In genomic region chr12:120979862-120980696, GRCh38 we compare ENCODE assay signal across 1 cellular context.
TF ChIP-seq lines count a peak whose summit lies in the region.

No MANE protein-coding gene starts in this region.

TF ChIP-seq in HepG2, 621 proteins besides CTCF, POLR2A, EP300 and RAD21 (continued from another document and continues in another):
- TF ChIP-seq UBTF (CRISPR knock-in tag; IDR thresholded peaks at IDR 0.05) = peak; percentile 72
- no peak for TF ChIP-seq ZKSCAN5 (CRISPR knock-in tag; IDR thresholded peaks at IDR 0.05)
- 0 out of 2 replicates have a peak, but pooled peaks have one; percentile 45 for TF ChIP-seq ZNF761 (CRISPR knock-in tag; conservative IDR thresholded peaks at IDR 0.05)
- no peak for TF ChIP-seq ZNF512 (CRISPR knock-in tag; IDR thresholded peaks at IDR 0.05)
- peak; percentile 76; the same call in 1 of the 2 replicates for TF ChIP-seq HIVEP1 (CRISPR knock-in tag; IDR thresholded peaks at IDR 0.05)
- TF ChIP-seq ZNF75D (CRISPR knock-in tag; IDR thresholded peaks at IDR 0.05; ENCODE audit: borderline replicate concordance) = no peak
- TF ChIP-seq ZFP91 (CRISPR knock-in tag; IDR thresholded peaks at IDR 0.05; ENCODE audit: borderline replicate concordance) = peak; percentile 13; the same call in 1 of the 2 replicates
- TF ChIP-seq HDAC2 (CRISPR knock-in tag; IDR thresholded peaks at IDR 0.05) = peak; percentile 81; the same call in 1 of the 2 replicates
- 0 out of 2 replicates have a peak, but pooled peaks have one; percentile 73 for TF ChIP-seq BRF2 (CRISPR knock-in tag; IDR thresholded peaks at IDR 0.05)
- TF ChIP-seq ZNF720 (CRISPR knock-in tag; IDR thresholded peaks at IDR 0.05) = no peak
- peak; percentile 64; the same call in 1 of the 2 replicates for TF ChIP-seq AKAP8 (CRISPR knock-in tag; IDR thresholded peaks at IDR 0.05)
- TF ChIP-seq YEATS4 (CRISPR knock-in tag; IDR thresholded peaks at IDR 0.05; ENCODE audit: borderline replicate concordance) = 0 out of 2 replicates have a peak, but pooled peaks have one; percentile 54
- peak; percentile 66; the same call in 1 of the 2 replicates for TF ChIP-seq ZNF274 (CRISPR knock-in tag; IDR thresholded peaks at IDR 0.05)
- no peak for TF ChIP-seq NFYB (CRISPR knock-in tag; IDR thresholded peaks at IDR 0.05)
- TF ChIP-seq ZNF616 (CRISPR knock-in tag; IDR thresholded peaks at IDR 0.05; ENCODE audit: low read depth) = 0 out of 2 replicates have a peak, but pooled peaks have one; percentile 51
- TF ChIP-seq ZNF615 (CRISPR knock-in tag; IDR thresholded peaks at IDR 0.05; ENCODE audit: borderline replicate concordance) = 0 out of 2 replicates have a peak, but pooled peaks have one; percentile 77
- no peak; the same call in 1 of the 2 replicates for TF ChIP-seq ZFP36L2 (CRISPR knock-in tag; IDR thresholded peaks at IDR 0.05)
- TF ChIP-seq SMAD3 (CRISPR knock-in tag; IDR thresholded peaks at IDR 0.05) = no peak
- TF ChIP-seq RORA (CRISPR knock-in tag; IDR thresholded peaks at IDR 0.05) = no peak
- TF ChIP-seq DMTF1 (CRISPR knock-in tag; IDR thresholded peaks at IDR 0.05) = no peak
- TF ChIP-seq ZFP36 (IDR thresholded peaks at IDR 0.05; ENCODE audit: borderline replicate concordance, low read depth, low read length, partially characterized antibody) = no peak
- TF ChIP-seq DDIT3 (CRISPR knock-in tag; IDR thresholded peaks at IDR 0.05) = no peak
- peak; percentile 74; the same call in 1 of the 2 replicates for TF ChIP-seq HIC2 (CRISPR knock-in tag; IDR thresholded peaks at IDR 0.05; ENCODE audit: low read depth)
- no peak for TF ChIP-seq ZNF766 (CRISPR knock-in tag; IDR thresholded peaks at IDR 0.05; ENCODE audit: borderline replicate concordance)
- peak; percentile 39; the same call in 1 of the 2 replicates for TF ChIP-seq NR2C2 (CRISPR knock-in tag; IDR thresholded peaks at IDR 0.05; ENCODE audit: borderline replicate concordance)
- TF ChIP-seq NR2F2 (IDR thresholded peaks at IDR 0.05; ENCODE audit: borderline replicate concordance, low read depth) = no peak
- TF ChIP-seq KMT2B (CRISPR knock-in tag; IDR thresholded peaks at IDR 0.05) = peak; percentile 53; the same call in 1 of the 2 replicates
- TF ChIP-seq THRA (CRISPR knock-in tag; IDR thresholded peaks at IDR 0.05; ENCODE audit: borderline replicate concordance) = no peak; the same call in 1 of the 2 replicates
- peak; percentile 46; the same call in 1 of the 2 replicates for TF ChIP-seq ZNF574 (CRISPR knock-in tag; IDR thresholded peaks at IDR 0.05)
- TF ChIP-seq FOSL2 (CRISPR knock-in tag; IDR thresholded peaks at IDR 0.05) = peak; percentile 19; the same call in 1 of the 2 replicates
- TF ChIP-seq ATF1 (CRISPR knock-in tag; IDR thresholded peaks at IDR 0.05) = no peak
- TF ChIP-seq NR0B2 (CRISPR knock-in tag; IDR thresholded peaks at IDR 0.05) = 0 out of 2 replicates have a peak, but pooled peaks have one; percentile 39
- TF ChIP-seq IRX3 (CRISPR knock-in tag; IDR thresholded peaks at IDR 0.05; ENCODE audit: borderline replicate concordance, low read depth) = 0 out of 2 replicates have a peak, but pooled peaks have one; percentile 41
- 0 out of 2 replicates have a peak, but pooled peaks have one; percentile 14 for TF ChIP-seq THAP8 (CRISPR knock-in tag; IDR thresholded peaks at IDR 0.05; ENCODE audit: borderline replicate concordance)
- TF ChIP-seq MED8 (CRISPR knock-in tag; IDR thresholded peaks at IDR 0.05; ENCODE audit: insufficient replicate concordance) = peak; percentile 91
- TF ChIP-seq PBX3 (CRISPR knock-in tag; IDR thresholded peaks at IDR 0.05; ENCODE audit: borderline replicate concordance) = no peak
- TF ChIP-seq ZNF282 (IDR thresholded peaks at IDR 0.05; ENCODE audit: partially characterized antibody) = no peak
- no peak for TF ChIP-seq ZNF775 (CRISPR knock-in tag; IDR thresholded peaks at IDR 0.05; ENCODE audit: borderline replicate concordance)
- peak; percentile 46; the same call in 1 of the 2 replicates for TF ChIP-seq MIER3 (CRISPR knock-in tag; IDR thresholded peaks at IDR 0.05; ENCODE audit: borderline replicate concordance)
